1 cellular context compared by ENCODE assay signal in the genomic region with DNA sequence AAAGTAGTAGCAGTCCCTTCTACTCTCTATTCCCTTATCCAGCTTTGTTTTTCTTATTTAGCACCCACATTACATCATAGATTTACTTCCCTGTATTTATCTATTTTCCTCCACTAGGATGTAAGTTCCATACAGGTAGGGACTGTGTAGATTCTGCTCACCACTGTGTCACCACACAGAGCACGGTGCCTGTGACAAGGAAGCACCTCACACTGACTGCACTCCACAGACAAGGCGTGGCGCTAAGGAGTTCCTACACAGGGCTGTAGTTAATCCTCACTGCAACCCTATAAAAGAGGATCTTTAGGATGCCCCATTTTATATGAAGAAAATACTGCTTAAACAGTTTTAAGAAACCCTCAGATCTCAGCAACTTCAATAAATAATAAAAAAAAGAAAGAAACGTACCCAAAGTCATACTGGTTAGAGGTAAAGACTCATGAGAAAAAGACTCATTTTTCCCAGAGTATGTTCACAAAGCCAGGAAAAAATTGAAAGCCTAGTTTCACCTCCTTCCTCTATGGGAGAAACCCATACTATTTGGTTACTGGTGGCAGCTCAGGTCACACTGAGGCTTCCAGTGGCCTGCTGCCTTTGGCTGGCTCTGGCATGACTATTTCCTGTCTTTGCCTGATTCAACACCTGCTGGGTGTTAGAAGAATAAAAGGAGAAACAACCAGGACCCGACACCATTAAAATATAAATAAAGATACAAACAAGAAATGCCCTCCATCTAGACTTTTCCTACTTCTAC.
TF ChIP-seq lines count a peak whose summit lies in the region.

No MANE protein-coding gene starts in this region.

TF ChIP-seq in GM12878, 131 proteins besides CTCF, POLR2A, EP300 and RAD21:
- TF ChIP-seq SMAD1 (IDR thresholded peaks at IDR 0.05; ENCODE audit: low read depth, partially characterized antibody) = no peak
- no peak for TF ChIP-seq TARDBP (IDR thresholded peaks at IDR 0.05; ENCODE audit: borderline replicate concordance)
- no peak for TF ChIP-seq SMAD5 (IDR thresholded peaks at IDR 0.05; ENCODE audit: low read depth)
- TF ChIP-seq SREBF1 (IDR thresholded peaks at IDR 0.05; ENCODE audit: low read length) = no peak
TF ChIP-seq in GM12878: peak in this region for 0.
